In the genomic region with DNA sequence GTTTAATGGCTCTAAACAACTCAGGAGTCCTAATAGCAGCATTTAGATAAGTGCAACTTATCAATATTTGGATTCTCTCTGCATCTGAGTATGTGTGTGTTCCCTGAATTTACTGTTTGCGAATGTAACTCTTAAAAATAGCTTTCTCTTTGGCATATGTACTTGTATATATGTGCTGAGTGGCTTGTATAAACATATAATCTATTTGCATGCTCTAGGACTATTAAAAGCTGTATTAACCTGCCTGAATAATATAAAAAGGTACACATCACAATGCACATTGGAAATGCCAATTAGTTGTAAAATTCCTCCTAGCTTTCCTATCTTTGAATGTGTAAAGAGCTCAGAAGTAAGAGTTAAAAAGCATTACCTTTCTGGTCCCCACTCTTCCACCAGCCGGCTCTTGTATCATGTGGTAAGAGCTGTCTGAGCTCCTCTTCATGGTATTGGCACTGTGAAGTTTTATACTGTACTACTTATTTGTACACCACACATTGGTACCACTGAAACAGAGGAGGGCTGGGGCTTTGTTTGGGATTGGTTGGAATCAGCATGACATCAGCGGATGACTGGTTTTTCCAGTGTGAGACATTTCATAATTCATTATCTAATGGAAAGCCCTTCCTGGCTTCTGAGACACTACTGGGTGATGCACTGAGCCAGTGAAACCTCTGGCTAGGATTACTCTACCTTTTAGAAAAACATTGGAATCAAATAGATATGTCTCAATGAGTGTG, we compare ENCODE assay signal across 11 cellular contexts. TPM values are rescaled to one million over a fixed set of nuclear protein-coding genes. Genes with fewer than 3 reads are reported as not detected.
DNase-seq lines count a peak whose midpoint lies in the region; ATAC-seq and TF ChIP-seq lines count a peak whose summit lies in the region.
"Had no signal": no experiment of that assay in that cellular context is flagged by ENCODE, and none has a peak within 500 bp of the region (broad histone marks: within the 10 kb centered on the region; RNA-seq: fewer than 3 reads in every experiment).

A gene (minus strand): TSS at position 456 of the 737 bp plus-strand sequence. CDS start 2,716 bp downstream, outside the sequence.

- WGBS in HUES64: 87% methylated on average over 1 of the region's 3 CpGs
- 55% methylated on average over 3 of the region's 3 CpGs for WGBS in hepatocyte (ENCODE audit: low lambda C conversion rate, missing lambda C conversion rate)

- no peak within 1 kb of the TSS for H2AFZ ChIP-seq in hepatocyte

- peaks cover 60% of the 10 kb centered on the region for H3K27me3 Mint-ChIP-seq in brain
- peaks cover 76% of the 10 kb centered on the region for H3K27me3 Mint-ChIP-seq in T-helper 2 cell treated with Interferon-gamma antibody and Interleukin-4, amounts not matched to agents 5 μg/mL and 100 μg/mL, for 36 hours (ENCODE audit: low read depth)

- no peak within 1 kb of the TSS for H3K9ac ChIP-seq in HUES64 (ENCODE audit: low read depth, low read length)

- ATAC-seq in thoracic aorta (ENCODE audit: insufficient number of reproducible peaks, low FRiP score, low read depth) (no peak), HG03439 (IDR thresholded peaks at IDR 0.05; ENCODE audit: unreplicated experiment) (no peak), HG03175 (IDR thresholded peaks at IDR 0.05; ENCODE audit: unreplicated experiment) (no peak)
- ATAC-seq: activated T-cell treated with anti-CD3 and anti-CD28 coated beads, Interleukin-2, amount 50 U/mL, for 4 hours had no signal

- no peaks in the 10 kb centered on the region for H3K36me3 Mint-ChIP-seq in brain
- H3K36me3 Mint-ChIP-seq in T-helper 2 cell treated with Interferon-gamma antibody and Interleukin-4, amounts not matched to agents 5 μg/mL and 100 μg/mL, for 36 hours (ENCODE audit: low read depth): no peaks in the 10 kb centered on the region

- no peaks in the 10 kb centered on the region for H4K20me1 ChIP-seq in hepatocyte (ENCODE audit: insufficient read depth, poor library complexity, severe bottlenecking)

- H3K27me3 ChIP-seq in HUES64 (ENCODE audit: insufficient read depth, low read length) (peaks cover 67% of the 10 kb centered on the region), hepatocyte (peaks cover 29% of the 10 kb centered on the region), thoracic aorta (replicated peaks; ENCODE audit: insufficient read depth) (no peaks in the 10 kb centered on the region)
- H3K27me3 ChIP-seq: right lobe of liver had no signal

- H3K4me1 Mint-ChIP-seq in brain: peaks cover 66% of the 10 kb centered on the region
- H3K4me1 Mint-ChIP-seq in T-helper 2 cell treated with Interferon-gamma antibody and Interleukin-4, amounts not matched to agents 5 μg/mL and 100 μg/mL, for 36 hours (ENCODE audit: low read depth): peaks cover 16% of the 10 kb centered on the region

- H3K9me3 Mint-ChIP-seq in brain: peaks cover 0 to 3% (median 0%) of the 10 kb centered on the region in 5 experiments
- no peaks in the 10 kb centered on the region for H3K9me3 Mint-ChIP-seq in T-helper 2 cell treated with Interferon-gamma antibody and Interleukin-4, amounts not matched to agents 5 μg/mL and 100 μg/mL, for 36 hours
- H3K9me3 Mint-ChIP-seq: activated T-cell treated with anti-CD3 and anti-CD28 coated beads, Interleukin-2, amount 50 U/mL, for 4 hours; H9 had no signal

- H3K27ac Mint-ChIP-seq in brain: peak within 1 kb of the TSS in 4 of 5 experiments; percentile 15 to 76 (median 56)
- no peak within 1 kb of the TSS for H3K27ac Mint-ChIP-seq in T-helper 2 cell treated with Interferon-gamma antibody and Interleukin-4, amounts not matched to agents 5 μg/mL and 100 μg/mL, for 36 hours
- H3K27ac Mint-ChIP-seq: H9 had no signal

- TF ChIP-seq CTCF in brain (conservative IDR thresholded peaks at IDR 0.05): no peak
- no peak for TF ChIP-seq CTCF in hepatocyte (IDR thresholded peaks at IDR 0.05; ENCODE audit: poor library complexity)
- TF ChIP-seq CTCF in thoracic aorta (IDR thresholded peaks at IDR 0.05): no peak

- peak within 1 kb of the TSS; percentile 70 for H3K4me2 ChIP-seq in hepatocyte

- H3K36me3 ChIP-seq in HUES64 (ENCODE audit: insufficient read depth, low read length) (no peaks in the 10 kb centered on the region), hepatocyte (replicated peaks; ENCODE audit: insufficient read depth, low read depth) (no peaks in the 10 kb centered on the region), thoracic aorta (no peaks in the 10 kb centered on the region)
- H3K36me3 ChIP-seq: right lobe of liver had no signal

- no peak within 1 kb of the TSS for H3K27ac ChIP-seq in HUES64 (ENCODE audit: low read depth, low read length)
- H3K27ac ChIP-seq in hepatocyte: peak within 1 kb of the TSS; percentile 53
- peak within 1 kb of the TSS; percentile 86 to 88 for H3K27ac ChIP-seq in thoracic aorta

- peak; percentile 61 for DNase-seq in hepatocyte (ENCODE audit: low spot score)
- DNase-seq in thoracic aorta (ENCODE audit: low spot score): no peak
- DNase-seq in T-helper 2 cell treated with Interferon-gamma antibody and Interleukin-4, amounts not matched to agents 5 μg/mL and 100 μg/mL, for 36 hours (ENCODE audit: low spot score): no peak
- DNase-seq in NCI-H446 treated with DMSO at 0.1 percent for 48 hours (lab: John Stamatoyannopoulos, UW): no peak
- DNase-seq: activated T-cell treated with anti-CD3 and anti-CD28 coated beads, Interleukin-2, amount 50 U/mL, for 4 hours; H9; right lobe of liver had no signal

- peaks cover 42% of the 10 kb centered on the region for H3K4me1 ChIP-seq in HUES64 (ENCODE audit: insufficient read depth, low read length)
- H3K4me1 ChIP-seq in hepatocyte (ENCODE audit: insufficient read depth): peaks cover 5% of the 10 kb centered on the region
- H3K4me1 ChIP-seq in thoracic aorta (ENCODE audit: control insufficient read depth in 1 of 2, low read depth in 2 of 2): peaks cover 12 to 60% of the 10 kb centered on the region in 2 donors

- H3K9me3 ChIP-seq in HUES64 (ENCODE audit: insufficient read depth, low read depth, low read length) (no peaks in the 10 kb centered on the region), hepatocyte (ENCODE audit: low read depth) (no peaks in the 10 kb centered on the region), thoracic aorta (no peaks in the 10 kb centered on the region)
- H3K9me3 ChIP-seq: right lobe of liver had no signal

- peak within 1 kb of the TSS; percentile 66 to 90 (median 80) for H3K4me3 Mint-ChIP-seq in brain
- no peak within 1 kb of the TSS for H3K4me3 Mint-ChIP-seq in T-helper 2 cell treated with Interferon-gamma antibody and Interleukin-4, amounts not matched to agents 5 μg/mL and 100 μg/mL, for 36 hours

- H3K79me2 ChIP-seq in hepatocyte: peaks cover 2% of the 10 kb centered on the region

- H3K9me2 ChIP-seq in hepatocyte (replicated peaks; ENCODE audit: insufficient read depth): no peaks in the 10 kb centered on the region

- H3K4me3 ChIP-seq in HUES64 (ENCODE audit: low read length): peak within 1 kb of the TSS; percentile 63
- peak within 1 kb of the TSS; percentile 14 for H3K4me3 ChIP-seq in hepatocyte
- peak within 1 kb of the TSS; percentile 72 for H3K4me3 ChIP-seq in thoracic aorta
- H3K4me3 ChIP-seq: right lobe of liver had no signal

RNA-seq across cellular contexts. Expression of the gene that starts here (rescaled TPM):
- 0.35 TPM for polyA plus RNA-seq in HUES64 (2013, experiment 1 of 2)
- 0.38 TPM for polyA plus RNA-seq in HUES64 (2013, experiment 2 of 2)
- 0.17 TPM for polyA plus RNA-seq in brain (ENCODE audit: insufficient read depth, low read depth, low replicate concordance)
- total RNA-seq in hepatocyte: 8.2 and 10.8 TPM in 2 replicates
- polyA plus RNA-seq in hepatocyte: 7.0 and 9.4 TPM in 2 replicates
- 10 to 100 TPM; 24.0 to 44.8 TPM for total RNA-seq in thoracic aorta

Comparison
In these comparisons a context has a peak if more than half of its experiments do, and no peak if none do; other contexts are left out.
1. H3K4me3 ChIP-seq: peak in every context shown above with its lines; median percentile 72 in thoracic aorta; 63 in HUES64; 14 in hepatocyte.